ENCODE assay signal across 30 cellular contexts in the genomic region with DNA sequence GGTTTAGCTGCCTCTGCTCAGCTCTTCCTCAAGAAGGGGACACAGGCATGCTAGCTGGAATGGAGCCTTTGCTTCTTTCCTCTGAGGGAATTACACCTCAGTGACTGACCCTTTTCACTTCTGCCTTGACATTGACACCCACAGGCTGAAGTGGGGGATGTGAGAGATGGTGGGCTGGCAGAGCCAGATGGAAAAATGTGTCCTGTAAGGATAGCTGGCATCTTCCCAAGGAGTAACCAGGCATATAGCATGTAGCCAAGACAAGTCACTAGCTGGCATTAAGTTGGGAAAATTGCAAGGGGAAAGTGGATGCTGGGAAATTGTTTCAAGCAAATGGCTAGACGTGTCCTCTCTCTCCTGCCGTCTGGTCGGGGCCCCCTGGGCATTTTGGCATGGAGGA. TPM values are rescaled to one million over a fixed set of nuclear protein-coding genes. Genes with fewer than 3 reads are reported as not detected.
DNase-seq lines count a peak whose midpoint lies in the region; ATAC-seq and TF ChIP-seq lines count a peak whose summit lies in the region.
"Had no signal": no experiment of that assay in that cellular context is flagged by ENCODE, and none has a peak within 500 bp of the region (broad histone marks: within the 10 kb centered on the region; RNA-seq: fewer than 3 reads in every experiment).

No MANE protein-coding gene starts in this region.

- H3K27ac ChIP-seq in RWPE1 (peak overlapping the region; percentile 81), thoracic aorta (peak overlapping the region; percentile 65 to 76)
- H3K27ac ChIP-seq: 22Rv1, hepatocyte had no signal

- no peaks in the 10 kb centered on the region for H3K9me3 ChIP-seq in thoracic aorta
- H3K9me3 ChIP-seq: tibial artery had no signal

- H3K27me3 Mint-ChIP-seq in CD14-positive monocyte (ENCODE audit: low read depth in 3 of 3): no peaks in the 10 kb centered on the region
- H3K27me3 Mint-ChIP-seq: activated CD4-positive, alpha-beta T cell treated with anti-CD3 and anti-CD28 coated beads for 36 hours; activated naive CD4-positive, alpha-beta T cell treated with anti-CD3 and anti-CD28 coated beads, Interleukin-2, amount 10 ng/mL, durations not matched to agents 7 days and 5 days; CD8-positive, alpha-beta memory T cell had no signal

- DNase-seq in NCI-H2171 treated with DMSO at 0.1 percent for 48 hours (lab: John Stamatoyannopoulos, UW) (peak; percentile 13), NCI-H2171 (lab: John Stamatoyannopoulos, UW) (no peak), RWPE1 (ENCODE audit: low spot score) (no peak), left ventricle myocardium superior (no peak), thoracic aorta (ENCODE audit: low spot score) (no peak), CD14-positive monocyte (ENCODE audit: low spot score) (no peak)
- DNase-seq: activated CD4-positive, alpha-beta T cell treated with anti-CD3 and anti-CD28 coated beads for 36 hours; activated naive CD4-positive, alpha-beta T cell treated with anti-CD3 and anti-CD28 coated beads, Interleukin-2, amount 10 ng/mL, durations not matched to agents 7 days and 5 days; activated T-cell treated with anti-CD3 and anti-CD28 coated beads, Interleukin-2, amount 50 U/mL, for 48 hours; amygdala; CD8-positive, alpha-beta memory T cell; central memory CD4-positive, alpha-beta T cell; GF-D8; immature natural killer cell; KG1; MV-4-11; NCI-H146; NCI-H526 treated with DMSO at 0.1 percent for 48 hours; stimulated activated naive CD8-positive, alpha-beta T cell treated with anti-CD3 and anti-CD28 coated beads, Interleukin-15, Interleukin-2, amounts not matched to agents 100 U/mL and 50 U/mL, for 24 hours; tibial artery had no signal

- H3K4me1 ChIP-seq in thoracic aorta (ENCODE audit: control insufficient read depth in 1 of 2, low read depth in 2 of 2): peaks cover 10 to 56% of the 10 kb centered on the region in 2 donors

- no peaks in the 10 kb centered on the region for H3K36me3 ChIP-seq in thoracic aorta

- CTCF ChIA-PET in RWPE1 (lab: Yijun Ruan, JAX): no interaction called here

- H3K27me3 ChIP-seq in thoracic aorta (replicated peaks; ENCODE audit: insufficient read depth): no peaks in the 10 kb centered on the region
- H3K27me3 ChIP-seq: hepatocyte, tibial artery had no signal

- peak; percentile 72 for ATAC-seq in left ventricle myocardium superior
- no peak for ATAC-seq in thoracic aorta (ENCODE audit: insufficient number of reproducible peaks, low FRiP score, low read depth)
- ATAC-seq in HG03135 (IDR thresholded peaks at IDR 0.05; ENCODE audit: unreplicated experiment): no peak
- ATAC-seq in HG03196 (IDR thresholded peaks at IDR 0.05; ENCODE audit: unreplicated experiment): no peak
- ATAC-seq: activated CD4-positive, alpha-beta T cell treated with anti-CD3 and anti-CD28 coated beads for 36 hours; sciatic nerve; stimulated activated naive CD8-positive, alpha-beta T cell treated with anti-CD3 and anti-CD28 coated beads, Interleukin-15, Interleukin-2, amounts not matched to agents 100 U/mL and 50 U/mL, for 24 hours had no signal

- H3K4me1 Mint-ChIP-seq in CD14-positive monocyte: no peaks in the 10 kb centered on the region

- no peak overlapping the region for H3K4me3 ChIP-seq in thoracic aorta
- H3K4me3 ChIP-seq: hepatocyte, tibial artery had no signal

- POLR2A ChIA-PET in RWPE1 (lab: Yijun Ruan, JAX; ENCODE audit: low non-redundant PET): interaction anchor here (0.6 kb wide), 1 partner anchor 62 kb away, joined by 4 read pairs; no protein-coding TSS in a partner anchor

- peaks cover 0 to 3% (median 0%) of the 10 kb centered on the region in 7 donors for H3K9me3 Mint-ChIP-seq in CD14-positive monocyte
- H3K9me3 Mint-ChIP-seq: activated naive CD4-positive, alpha-beta T cell treated with anti-CD3 and anti-CD28 coated beads, Interleukin-2, amount 10 ng/mL, durations not matched to agents 7 days and 5 days; CD8-positive, alpha-beta memory T cell; immature natural killer cell; neural crest cell had no signal

- H3K36me3 Mint-ChIP-seq in CD14-positive monocyte: peaks cover 30 to 34% of the 10 kb centered on the region in 2 donors

- TF ChIP-seq CTCF in RWPE1 (conservative IDR thresholded peaks at IDR 0.05; ENCODE audit: low read depth) (no peak), thoracic aorta (IDR thresholded peaks at IDR 0.05) (no peak), CD14-positive monocyte (IDR thresholded peaks at IDR 0.05) (no peak)

- no peak overlapping the region for H3K4me3 Mint-ChIP-seq in CD14-positive monocyte
- H3K4me3 Mint-ChIP-seq: activated CD4-positive, alpha-beta T cell treated with anti-CD3 and anti-CD28 coated beads for 36 hours; activated naive CD4-positive, alpha-beta T cell treated with anti-CD3 and anti-CD28 coated beads, Interleukin-2, amount 10 ng/mL, durations not matched to agents 7 days and 5 days; CD8-positive, alpha-beta memory T cell; immature natural killer cell; neural crest cell had no signal

- intact Hi-C loops in left ventricle myocardium superior (cut with micrococcal nuclease): no loop called here
- intact Hi-C loops in CD14-positive monocyte (cut with micrococcal nuclease): no loop called here

- no peak overlapping the region for H3K27ac Mint-ChIP-seq in CD14-positive monocyte
- H3K27ac Mint-ChIP-seq: activated CD4-positive, alpha-beta T cell treated with anti-CD3 and anti-CD28 coated beads for 36 hours; activated naive CD4-positive, alpha-beta T cell treated with anti-CD3 and anti-CD28 coated beads, Interleukin-2, amount 10 ng/mL, durations not matched to agents 7 days and 5 days; immature natural killer cell had no signal

RNA-seq across cellular contexts. Expression of a gene that starts 19.9 kb away (rescaled TPM):
- total RNA-seq in left ventricle myocardium superior (30.3 TPM), thoracic aorta (10 to 100 TPM; 15.7 to 48.5 TPM)
- 100 to 1,000 TPM in 1 of 2 donors, 10 to 100 TPM in 1; 88.8 to 108 TPM for polyA plus RNA-seq in CD14-positive monocyte

RNA-seq across cellular contexts. Expression of a gene that starts 45.8 kb away (rescaled TPM):
- total RNA-seq in left ventricle myocardium superior (0.15 TPM), thoracic aorta (1 to 10 TPM; 2.0 to 2.1 TPM)
- not detected for polyA plus RNA-seq in CD14-positive monocyte
- total RNA-seq: activated CD4-positive, alpha-beta T cell treated with anti-CD3 and anti-CD28 coated beads for 36 hours; CD8-positive, alpha-beta memory T cell; epithelial cell of proximal tubule; HT-29; mucosa of gallbladder; T-helper 2 cell treated with Interferon-gamma antibody and Interleukin-4, amounts not matched to agents 100 ng/mL and 5 ng/mL, for 36 hours had no signal
- polyA plus RNA-seq: CD8-positive, alpha-beta memory T cell; immature natural killer cell had no signal
